24 cellular contexts compared by ENCODE assay signal in genomic region chr6:113140721-113141120, GRCh38.
DNase-seq lines count a peak whose midpoint lies in the region; ATAC-seq, FAIRE-seq and TF ChIP-seq lines count a peak whose summit lies in the region.
"Had no signal": no experiment of that assay in that cellular context is flagged by ENCODE, and none has a peak within 500 bp of the region (broad histone marks: within the 10 kb centered on the region; RNA-seq: fewer than 3 reads in every experiment).

No MANE protein-coding gene starts in this region.

- H3K27ac Mint-ChIP-seq in activated T-helper 2 cell treated with anti-CD3 and anti-CD28 coated beads, Interferon-gamma antibody, Interleukin-2, Interleukin-4, amounts not matched to agents 10 μg/mL and 5 μg/mL and 100 μg/mL, durations not matched to agents 14 hours and 24 hours and 36 hours, result no peak overlapping the region
- H3K27ac Mint-ChIP-seq: B cell; CD4-positive, alpha-beta T cell; CD8-positive, alpha-beta T cell had no signal

- H3K4ac ChIP-seq in mesendoderm (ENCODE audit: low read depth, low read length), result no peak overlapping the region

- H3K4me1 ChIP-seq in HepG2 (ENCODE audit: insufficient read depth, low read length) (no peaks in the 10 kb centered on the region), right lobe of liver (no peaks in the 10 kb centered on the region), mesendoderm (ENCODE audit: control insufficient read depth, low read depth, low read length) (no peaks in the 10 kb centered on the region)
- H3K4me1 ChIP-seq: A549; BLaER1 treated with 17β-estradiol and CSF1 and Interleukin-3, amounts not matched to agents 10 nM and 100 nM; Caco-2 had no signal

- intact Hi-C loops in HepG2 (cut with micrococcal nuclease; ENCODE audit: unreplicated experiment) (no loop called here), right lobe of liver (cut with DNase I) (no loop called here), dorsolateral prefrontal cortex (cut with DNase I) (no loop called here)
- intact Hi-C loops in activated T-helper 2 cell treated with anti-CD3 and anti-CD28 coated beads, Interferon-gamma antibody, Interleukin-2, Interleukin-4, amounts not matched to agents 10 μg/mL and 5 μg/mL and 100 μg/mL, durations not matched to agents 14 hours and 24 hours and 36 hours (cut with micrococcal nuclease), result no loop called here

- no peak overlapping the region for H3K23ac ChIP-seq in mesendoderm (ENCODE audit: low read length)

- in situ Hi-C loops in HepG2 (cut with HindIII; ENCODE audit: extremely low pct_ligation_motif_present, low pct_unique_long_range_greater_than_20kb), result no loop called here

- no peak for DNase-seq in HepG2 (ENCODE audit: low spot score)
- no peak for DNase-seq in right lobe of liver
- peak; percentile 8 for DNase-seq in mesendoderm
- DNase-seq in dorsolateral prefrontal cortex, result no peak
- DNase-seq in activated T-helper 2 cell treated with anti-CD3 and anti-CD28 coated beads, Interferon-gamma antibody, Interleukin-2, Interleukin-4, amounts not matched to agents 10 μg/mL and 5 μg/mL and 100 μg/mL, durations not matched to agents 14 hours and 24 hours and 36 hours (ENCODE audit: low spot score), result no peak
- DNase-seq: AML-193; Caco-2; Calu3; CD4-positive, alpha-beta T cell; CD8-positive, alpha-beta T cell; DMS 273 treated with DMSO at 0.1 percent for 48 hours; DMS153; DMS53; DMS79; DND-41; GF-D8 had no signal

- H2BK120ac ChIP-seq in mesendoderm (ENCODE audit: low read depth, low read length), result no peak overlapping the region

- no peak for TF ChIP-seq RAD21 in HepG2 (CRISPR knock-in tag; IDR thresholded peaks at IDR 0.05)

- no peaks in the 10 kb centered on the region for H3K79me1 ChIP-seq in mesendoderm (ENCODE audit: low read length)

- H3K18ac ChIP-seq in mesendoderm (ENCODE audit: low read length), result no peak overlapping the region

- H3K9me3 Mint-ChIP-seq in activated T-helper 2 cell treated with anti-CD3 and anti-CD28 coated beads, Interferon-gamma antibody, Interleukin-2, Interleukin-4, amounts not matched to agents 10 μg/mL and 5 μg/mL and 100 μg/mL, durations not matched to agents 14 hours and 24 hours and 36 hours, result no peaks in the 10 kb centered on the region
- H3K9me3 Mint-ChIP-seq: CD4-positive, alpha-beta T cell; CD8-positive, alpha-beta T cell had no signal

- TF ChIP-seq POLR2A in HepG2 (IDR thresholded peaks at IDR 0.05; ENCODE audit: insufficient read depth in 1 of 2, low read depth in 2 of 2, low read length in 2 of 2) (no peak), right lobe of liver (IDR thresholded peaks at IDR 0.05) (no peak)

- no peaks in the 10 kb centered on the region for H4K20me1 ChIP-seq in HepG2 (ENCODE audit: insufficient read depth, low read length)
- H4K20me1 ChIP-seq: BLaER1 treated with 17β-estradiol and CSF1 and Interleukin-3, amounts not matched to agents 10 nM and 100 nM had no signal

- H3K79me2 ChIP-seq in HepG2 (ENCODE audit: insufficient read depth, low read length) (no peaks in the 10 kb centered on the region), mesendoderm (ENCODE audit: control insufficient read depth, insufficient read depth, low read length) (no peaks in the 10 kb centered on the region)

- H3K27me3 ChIP-seq in HepG2 (ENCODE audit: control insufficient read depth in 1 of 2, insufficient read depth in 2 of 2, low read length in 2 of 2) (no peaks in the 10 kb centered on the region), right lobe of liver (no peaks in the 10 kb centered on the region), mesendoderm (ENCODE audit: insufficient read depth, low read length, poor library complexity) (no peaks in the 10 kb centered on the region), dorsolateral prefrontal cortex (no peaks in the 10 kb centered on the region)
- H3K27me3 ChIP-seq: BLaER1 treated with 17β-estradiol and CSF1 and Interleukin-3, amounts not matched to agents 10 nM and 100 nM had no signal

- no peaks in the 10 kb centered on the region for H3K4me1 Mint-ChIP-seq in activated T-helper 2 cell treated with anti-CD3 and anti-CD28 coated beads, Interferon-gamma antibody, Interleukin-2, Interleukin-4, amounts not matched to agents 10 μg/mL and 5 μg/mL and 100 μg/mL, durations not matched to agents 14 hours and 24 hours and 36 hours (ENCODE audit: low read depth)
- H3K4me1 Mint-ChIP-seq: B cell had no signal

- no peak overlapping the region for H2BK5ac ChIP-seq in mesendoderm (ENCODE audit: low read length)

- no peak overlapping the region for H4K5ac ChIP-seq in mesendoderm (ENCODE audit: low read length)

- H3K9me3 ChIP-seq in HepG2 (ENCODE audit: low read length) (no peaks in the 10 kb centered on the region), right lobe of liver (no peaks in the 10 kb centered on the region)
- H3K9me3 ChIP-seq: A549; BLaER1 treated with 17β-estradiol and CSF1 and Interleukin-3, amounts not matched to agents 10 nM and 100 nM; Caco-2 had no signal

- BruUV-seq in HepG2 (replicated peaks; lab: Mats Ljungman, UMichigan), result no TSS peak

- no peak overlapping the region for H2AFZ ChIP-seq in HepG2 (ENCODE audit: low read length)

- ATAC-seq in HepG2 (no peak), right lobe of liver (no peak)
- ATAC-seq: A549; CD8-positive, alpha-beta T cell; GM12878 had no signal

- no peak for TF ChIP-seq CTCF in HepG2 (CRISPR knock-in tag; IDR thresholded peaks at IDR 0.05)
- no peak for TF ChIP-seq CTCF in right lobe of liver (IDR thresholded peaks at IDR 0.05)
- TF ChIP-seq CTCF in dorsolateral prefrontal cortex (IDR thresholded peaks at IDR 0.05 in 54 of 56, conservative IDR thresholded peaks at IDR 0.05 in 2 of 56; ENCODE audit: low read depth in 1 of 56, partially characterized antibody in 56 of 56), result no peak

- H3K56ac ChIP-seq in mesendoderm (ENCODE audit: low read length), result no peak overlapping the region

- H3K36me3 Mint-ChIP-seq in activated T-helper 2 cell treated with anti-CD3 and anti-CD28 coated beads, Interferon-gamma antibody, Interleukin-2, Interleukin-4, amounts not matched to agents 10 μg/mL and 5 μg/mL and 100 μg/mL, durations not matched to agents 14 hours and 24 hours and 36 hours (ENCODE audit: low read depth), result no peaks in the 10 kb centered on the region
- H3K36me3 Mint-ChIP-seq: CD8-positive, alpha-beta T cell had no signal

- WGBS in HepG2 (ENCODE audit: low lambda C conversion rate), result 1% methylated on average over 2 of the region's 2 CpGs
- WGBS in right lobe of liver (ENCODE audit: insufficient coverage, low coverage, low lambda C conversion rate, missing lambda C conversion rate), result 27% methylated on average over 2 of the region's 2 CpGs
- no CpG with 5 or more reads among the region's 2 CpGs for WGBS in mesendoderm (ENCODE audit: extremely low coverage, insufficient coverage, low lambda C conversion rate)

- no peak for FAIRE-seq in HepG2 (lab: Jason Lieb, UNC)
- FAIRE-seq: A549, GM12878, GM12892, GM18507 had no signal

- H3K4me2 ChIP-seq in HepG2 (ENCODE audit: low read depth, low read length) (no peak overlapping the region), mesendoderm (ENCODE audit: low read length) (no peak overlapping the region)
- H3K4me2 ChIP-seq: A549; BLaER1 treated with 17β-estradiol and CSF1 and Interleukin-3, amounts not matched to agents 10 nM and 100 nM had no signal

- H3K9ac ChIP-seq in HepG2 (ENCODE audit: insufficient read depth, low read depth, low read length) (no peak overlapping the region), mesendoderm (ENCODE audit: low read length) (no peak overlapping the region)
- H3K9ac ChIP-seq: BLaER1 treated with 17β-estradiol and CSF1 and Interleukin-3, amounts not matched to agents 10 nM and 100 nM had no signal

- TF ChIP-seq EP300 in HepG2 (IDR thresholded peaks at IDR 0.05; ENCODE audit: low read depth in 2 of 2, low read length in 2 of 2) (no peak), HepG2 (CRISPR knock-in tag; IDR thresholded peaks at IDR 0.05; ENCODE audit: borderline replicate concordance) (no peak)

- H2BK15ac ChIP-seq in mesendoderm (replicated peaks; ENCODE audit: low read depth), result no peak overlapping the region

- H3K36me3 ChIP-seq in HepG2 (replicated peaks in 1 of 2; ENCODE audit: control insufficient read depth in 1 of 2, insufficient read depth in 2 of 2, low read length in 2 of 2) (no peaks in the 10 kb centered on the region), right lobe of liver (no peaks in the 10 kb centered on the region), mesendoderm (ENCODE audit: control insufficient read depth, insufficient read depth, low read length) (no peaks in the 10 kb centered on the region)
- H3K36me3 ChIP-seq: BLaER1 treated with 17β-estradiol and CSF1 and Interleukin-3, amounts not matched to agents 10 nM and 100 nM had no signal

- H2AK5ac ChIP-seq in mesendoderm (ENCODE audit: low read length), result no peak overlapping the region

- POLR2A ChIA-PET in HepG2 (lab: Yijun Ruan, JAX), result no interaction called here

- no peak overlapping the region for H3K4me3 ChIP-seq in HepG2 (replicated peaks in 1 of 3; ENCODE audit: insufficient read depth in 1 of 3, low read depth in 2 of 3, low read length in 3 of 3)
- no peak overlapping the region for H3K4me3 ChIP-seq in right lobe of liver
- H3K4me3 ChIP-seq in mesendoderm (ENCODE audit: low read length), result no peak overlapping the region
- H3K4me3 ChIP-seq in dorsolateral prefrontal cortex, result no peak overlapping the region
- H3K4me3 ChIP-seq: A549; BLaER1 treated with 17β-estradiol and CSF1 and Interleukin-3, amounts not matched to agents 10 nM and 100 nM; GM12878 had no signal

- H3K4me3 Mint-ChIP-seq in activated T-helper 2 cell treated with anti-CD3 and anti-CD28 coated beads, Interferon-gamma antibody, Interleukin-2, Interleukin-4, amounts not matched to agents 10 μg/mL and 5 μg/mL and 100 μg/mL, durations not matched to agents 14 hours and 24 hours and 36 hours (ENCODE audit: low read depth), result no peak overlapping the region
- H3K4me3 Mint-ChIP-seq: B cell; CD4-positive, alpha-beta T cell; CD8-positive, alpha-beta T cell had no signal

- no peak overlapping the region for H4K8ac ChIP-seq in mesendoderm (ENCODE audit: low read depth, low read length)

- CTCF ChIA-PET in HepG2 (lab: Yijun Ruan, JAX; ENCODE audit: low intra/inter-chr PET ratio, low total read pairs), result no interaction called here

- no peaks in the 10 kb centered on the region for H3K27me3 Mint-ChIP-seq in activated T-helper 2 cell treated with anti-CD3 and anti-CD28 coated beads, Interferon-gamma antibody, Interleukin-2, Interleukin-4, amounts not matched to agents 10 μg/mL and 5 μg/mL and 100 μg/mL, durations not matched to agents 14 hours and 24 hours and 36 hours (ENCODE audit: low read depth)
- H3K27me3 Mint-ChIP-seq: B cell; CD4-positive, alpha-beta T cell had no signal

- H3K27ac ChIP-seq in HepG2 (ENCODE audit: extremely low read length, insufficient read depth, low read length), result no peak overlapping the region
- H3K27ac ChIP-seq in right lobe of liver, result no peak overlapping the region
- no peak overlapping the region for H3K27ac ChIP-seq in mesendoderm (ENCODE audit: low read depth, low read length)
- no peak overlapping the region for H3K27ac ChIP-seq in dorsolateral prefrontal cortex
- H3K27ac ChIP-seq: 22Rv1; A549; BLaER1 treated with 17β-estradiol and CSF1 and Interleukin-3, amounts not matched to agents 10 nM and 100 nM; C4-2B had no signal

TF ChIP-seq in HepG2, 621 proteins besides CTCF, POLR2A, EP300 and RAD21 (continues in another document):
- TF ChIP-seq ZNF629 (CRISPR knock-in tag; conservative IDR thresholded peaks at IDR 0.05) (0 out of 2 replicates have a peak, but pooled peaks have one; percentile 10), TSC22D2 (CRISPR knock-in tag; IDR thresholded peaks at IDR 0.05; ENCODE audit: borderline replicate concordance) (no peak), ZNF562 (CRISPR knock-in tag; IDR thresholded peaks at IDR 0.05; ENCODE audit: borderline replicate concordance) (no peak)
